Comparison of ENCODE assay signal across 9 cellular contexts in the genomic region with DNA sequence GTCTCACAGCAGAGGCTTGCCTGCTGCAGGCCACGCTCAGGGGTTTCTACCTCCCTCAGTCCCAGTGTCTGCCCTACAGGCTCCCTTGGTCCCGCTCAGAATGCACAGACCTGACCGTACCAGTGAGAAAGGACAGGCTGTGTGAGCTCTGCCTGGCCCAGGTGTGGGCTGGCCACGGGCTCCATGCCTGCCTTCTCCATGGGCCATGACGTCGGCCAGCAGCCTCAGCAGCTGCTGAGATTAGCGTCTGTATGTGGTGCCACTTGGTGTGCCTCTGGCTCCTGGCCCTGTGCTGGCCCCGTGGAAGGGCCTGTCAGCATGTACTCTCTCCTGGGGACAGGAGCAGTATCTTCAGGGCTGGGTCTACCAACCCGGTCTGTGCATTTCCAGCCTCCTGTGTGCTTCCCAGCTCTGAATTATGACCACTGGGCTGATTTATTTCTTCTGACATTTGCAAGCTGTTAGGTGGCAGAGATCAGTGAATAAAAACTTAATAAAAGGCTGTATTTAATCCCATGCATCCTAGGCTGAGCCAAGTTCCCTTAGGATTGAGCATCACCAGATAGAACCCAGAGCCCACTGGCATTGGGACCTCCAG. TPM values are rescaled to one million over a fixed set of nuclear protein-coding genes. Genes with fewer than 3 reads are reported as not detected.
DNase-seq lines count a peak whose midpoint lies in the region; ATAC-seq and TF ChIP-seq lines count a peak whose summit lies in the region.
"Had no signal": no experiment of that assay in that cellular context is flagged by ENCODE, and none has a peak within 500 bp of the region (broad histone marks: within the 10 kb centered on the region; RNA-seq: fewer than 3 reads in every experiment).

No MANE protein-coding gene starts in this region.

- TF ChIP-seq CTCF in right atrium auricular region (IDR thresholded peaks at IDR 0.05) = no peak

- peaks cover 6% of the 10 kb centered on the region for H3K36me3 Mint-ChIP-seq in T-helper 17 cell (ENCODE audit: low read depth)

- H3K4me3 ChIP-seq in right atrium auricular region = no peak overlapping the region

- peaks cover 8% of the 10 kb centered on the region for H3K36me3 ChIP-seq in right atrium auricular region

- H3K4me3 Mint-ChIP-seq in T-helper 17 cell = peak overlapping the region; percentile 87
- H3K4me3 Mint-ChIP-seq in stimulated activated naive CD8-positive, alpha-beta T cell treated with anti-CD3 and anti-CD28 coated beads, Interleukin-15, amount 100 ng/mL, for 72 hours = peak overlapping the region; percentile 77 to 96

- peaks cover 0 to 11% of the 10 kb centered on the region in 2 donors for H3K9me3 Mint-ChIP-seq in stimulated activated naive CD8-positive, alpha-beta T cell treated with anti-CD3 and anti-CD28 coated beads, Interleukin-15, amount 100 ng/mL, for 72 hours

- peaks cover 0 to 100% of the 10 kb centered on the region in 2 donors for H3K4me1 ChIP-seq in right atrium auricular region

- H3K27me3 ChIP-seq in right atrium auricular region = no peaks in the 10 kb centered on the region

- H3K27me3 Mint-ChIP-seq in T-helper 17 cell = no peaks in the 10 kb centered on the region
- no peaks in the 10 kb centered on the region for H3K27me3 Mint-ChIP-seq in stimulated activated naive CD8-positive, alpha-beta T cell treated with anti-CD3 and anti-CD28 coated beads, Interleukin-15, amount 100 ng/mL, for 72 hours

- H3K27ac ChIP-seq in right atrium auricular region = peak overlapping the region; percentile 90 to 96
- H3K27ac ChIP-seq: 22Rv1 had no signal

- ATAC-seq in T-helper 17 cell (peak; percentile 8), GM18511 (IDR thresholded peaks at IDR 0.05; ENCODE audit: unreplicated experiment) (no peak)
- ATAC-seq in stimulated activated naive CD8-positive, alpha-beta T cell treated with anti-CD3 and anti-CD28 coated beads, Interleukin-15, amount 100 ng/mL, for 72 hours = peak; percentile 5

- H3K27ac Mint-ChIP-seq in T-helper 17 cell = peak overlapping the region; percentile 99
- H3K27ac Mint-ChIP-seq in stimulated activated naive CD8-positive, alpha-beta T cell treated with anti-CD3 and anti-CD28 coated beads, Interleukin-15, amount 100 ng/mL, for 72 hours = peak overlapping the region; percentile 63 to 74

- H3K4me1 Mint-ChIP-seq in T-helper 17 cell = peaks cover 82% of the 10 kb centered on the region
- peaks cover 100% of the 10 kb centered on the region for H3K4me1 Mint-ChIP-seq in stimulated activated naive CD8-positive, alpha-beta T cell treated with anti-CD3 and anti-CD28 coated beads, Interleukin-15, amount 100 ng/mL, for 72 hours

- DNase-seq in DMS79 treated with DMSO at 0.1 percent for 48 hours (lab: John Stamatoyannopoulos, UW) (peak; percentile 3), DMS79 (lab: John Stamatoyannopoulos, UW) (no peak), T-helper 17 cell (no peak), right atrium auricular region (ENCODE audit: low spot score) (no peak), NCI-H226 (no peak), amniotic stem cell (lab: John Stamatoyannopoulos, UW) (no peak)
- DNase-seq in stimulated activated naive CD8-positive, alpha-beta T cell treated with anti-CD3 and anti-CD28 coated beads, Interleukin-15, amount 100 ng/mL, for 72 hours = peak in 1 of 2 donors; percentile 21

- H3K9me3 ChIP-seq in T-helper 17 cell (ENCODE audit: control insufficient read depth, low read length, poor library complexity, severe bottlenecking) = no peaks in the 10 kb centered on the region
- no peaks in the 10 kb centered on the region for H3K9me3 ChIP-seq in right atrium auricular region

RNA-seq across cellular contexts. Expression of a gene that starts 25.7 kb away (rescaled TPM):
- total RNA-seq in T-helper 17 cell (100 to 1,000 TPM; 184 to 226 TPM), right atrium auricular region (10 to 100 TPM; 52.8 to 54.6 TPM)
